Comparison of ENCODE assay signal across 1 cellular context in the genomic region with DNA sequence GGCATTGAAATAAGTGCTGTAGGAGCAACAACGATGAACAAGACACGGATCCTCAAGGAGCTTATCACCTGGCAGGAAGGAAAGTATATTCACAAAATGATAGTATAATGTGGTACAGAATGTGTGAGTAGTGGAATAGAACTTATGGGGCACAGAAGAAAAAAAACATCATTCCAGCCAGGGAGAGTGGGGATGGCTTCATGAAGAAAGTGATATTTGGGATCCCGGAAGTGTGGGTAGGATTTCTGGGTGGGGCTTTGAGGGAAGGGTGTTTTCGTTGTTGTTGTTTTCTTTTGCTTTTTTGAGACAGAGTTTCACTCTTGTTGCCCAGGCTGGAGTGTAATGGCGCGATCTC.
TF ChIP-seq lines count a peak whose summit lies in the region.

No MANE protein-coding gene starts in this region.

TF ChIP-seq in H1, 55 proteins besides CTCF, POLR2A, EP300 and RAD21:
- no peak for TF ChIP-seq KDM4A (IDR thresholded peaks at IDR 0.05; ENCODE audit: low read depth, low read length, severe bottlenecking)
- TF ChIP-seq, protein P1, sequence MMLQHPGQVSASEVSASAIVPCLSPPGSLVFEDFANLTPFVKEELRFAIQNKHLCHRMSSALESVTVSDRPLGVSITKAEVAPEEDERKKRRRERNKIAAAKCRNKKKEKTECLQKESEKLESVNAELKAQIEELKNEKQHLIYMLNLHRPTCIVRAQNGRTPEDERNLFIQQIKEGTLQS (IDR thresholded peaks at IDR 0.05; ENCODE audit: insufficient read depth, low read depth, low read length), result no peak
- TF ChIP-seq CBX5 (IDR thresholded peaks at IDR 0.05; ENCODE audit: low read depth, low read length), result no peak
- no peak for TF ChIP-seq TBP (IDR thresholded peaks at IDR 0.05; ENCODE audit: low read depth, low read length)
- TF ChIP-seq, protein P2, sequence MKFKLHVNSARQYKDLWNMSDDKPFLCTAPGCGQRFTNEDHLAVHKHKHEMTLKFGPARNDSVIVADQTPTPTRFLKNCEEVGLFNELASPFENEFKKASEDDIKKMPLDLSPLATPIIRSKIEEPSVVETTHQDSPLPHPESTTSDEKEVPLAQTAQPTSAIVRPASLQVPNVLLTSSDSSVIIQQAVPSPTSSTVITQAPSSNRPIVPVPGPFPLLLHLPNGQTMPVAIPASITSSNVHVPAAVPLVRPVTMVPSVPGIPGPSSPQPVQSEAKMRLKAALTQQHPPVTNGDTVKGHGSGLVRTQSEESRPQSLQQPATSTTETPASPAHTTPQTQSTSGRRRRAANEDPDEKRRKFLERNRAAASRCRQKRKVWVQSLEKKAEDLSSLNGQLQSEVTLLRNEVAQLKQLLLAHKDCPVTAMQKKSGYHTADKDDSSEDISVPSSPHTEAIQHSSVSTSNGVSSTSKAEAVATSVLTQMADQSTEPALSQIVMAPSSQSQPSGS (IDR thresholded peaks at IDR 0.05; ENCODE audit: low read length), result no peak
- TF ChIP-seq, protein P3, sequence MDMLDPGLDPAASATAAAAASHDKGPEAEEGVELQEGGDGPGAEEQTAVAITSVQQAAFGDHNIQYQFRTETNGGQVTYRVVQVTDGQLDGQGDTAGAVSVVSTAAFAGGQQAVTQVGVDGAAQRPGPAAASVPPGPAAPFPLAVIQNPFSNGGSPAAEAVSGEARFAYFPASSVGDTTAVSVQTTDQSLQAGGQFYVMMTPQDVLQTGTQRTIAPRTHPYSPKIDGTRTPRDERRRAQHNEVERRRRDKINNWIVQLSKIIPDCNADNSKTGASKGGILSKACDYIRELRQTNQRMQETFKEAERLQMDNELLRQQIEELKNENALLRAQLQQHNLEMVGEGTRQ (IDR thresholded peaks at IDR 0.05; ENCODE audit: low read length), result no peak
- TF ChIP-seq SIX5 (IDR thresholded peaks at IDR 0.05; ENCODE audit: low read depth, low read length), result no peak
- TF ChIP-seq RFX5 (IDR thresholded peaks at IDR 0.05; ENCODE audit: borderline replicate concordance, low read depth, low read length), result no peak
- no peak for TF ChIP-seq CTBP2 (IDR thresholded peaks at IDR 0.05; ENCODE audit: borderline replicate concordance, insufficient read depth, insufficient read length, low read length)
- no peak for TF ChIP-seq RNF2 (IDR thresholded peaks at IDR 0.05; ENCODE audit: borderline replicate concordance, low read depth, low read length, missing control alignments, poor library complexity, severe bottlenecking)
- TF ChIP-seq, protein P4, sequence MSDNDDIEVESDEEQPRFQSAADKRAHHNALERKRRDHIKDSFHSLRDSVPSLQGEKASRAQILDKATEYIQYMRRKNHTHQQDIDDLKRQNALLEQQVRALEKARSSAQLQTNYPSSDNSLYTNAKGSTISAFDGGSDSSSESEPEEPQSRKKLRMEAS (IDR thresholded peaks at IDR 0.05), result no peak
- no peak for TF ChIP-seq CBX8 (IDR thresholded peaks at IDR 0.05; ENCODE audit: borderline replicate concordance, low read depth, low read length)
- TF ChIP-seq JUND (IDR thresholded peaks at IDR 0.05; ENCODE audit: low read length), result no peak
- no peak for TF ChIP-seq BCL11A (IDR thresholded peaks at IDR 0.05; ENCODE audit: low read depth in 2 of 2, low read length in 2 of 2)
- TF ChIP-seq TAF1 (IDR thresholded peaks at IDR 0.05; ENCODE audit: low read depth, low read length), result no peak
- TF ChIP-seq JUN (IDR thresholded peaks at IDR 0.05; ENCODE audit: low read depth, low read length), result no peak
- TF ChIP-seq EZH2 (IDR thresholded peaks at IDR 0.05; ENCODE audit: low read depth, low read length, severe bottlenecking), result no peak
- TF ChIP-seq NRF1 (IDR thresholded peaks at IDR 0.05; ENCODE audit: low read depth, low read length), result no peak
